Comparison of ENCODE assay signal across 12 cellular contexts in genomic region chr4:79852305-79852730, GRCh38.
DNase-seq lines count a peak whose midpoint lies in the region; ATAC-seq and TF ChIP-seq lines count a peak whose summit lies in the region.
"Had no signal": no experiment of that assay in that cellular context is flagged by ENCODE, and none has a peak within 500 bp of the region (broad histone marks: within the 10 kb centered on the region; RNA-seq: fewer than 3 reads in every experiment).

No MANE protein-coding gene starts in this region.

- ATAC-seq in GM21723 (IDR thresholded peaks at IDR 0.05; ENCODE audit: unreplicated experiment) = no peak
- ATAC-seq: effector memory CD8-positive, alpha-beta T cell had no signal

- H3K4me3 ChIP-seq in fibroblast of mammary gland (ENCODE audit: control insufficient read depth, low read depth, low read length) = no peak overlapping the region

- no peak for TF ChIP-seq CTCF in fibroblast of mammary gland (conservative IDR thresholded peaks at IDR 0.05; ENCODE audit: control insufficient read depth, insufficient read depth, low read depth, low read length)

- DNase-seq in Daoy (ENCODE audit: low read depth) = peak; percentile 18
- DNase-seq in OCI-M1 (lab: John Stamatoyannopoulos, UW) = peak; percentile 40
- DNase-seq in fibroblast of mammary gland (ENCODE audit: low read depth) = peak; percentile 36
- DNase-seq in non-pigmented ciliary epithelial cell (ENCODE audit: low read depth) = peak; percentile 24
- no peak for DNase-seq in NCI-H774 (lab: John Stamatoyannopoulos, UW)
- no peak for DNase-seq in NCI-H1048 (lab: John Stamatoyannopoulos, UW)
- DNase-seq in NCI-H748 treated with DMSO at 0.1 percent for 48 hours (lab: John Stamatoyannopoulos, UW) = no peak
- DNase-seq: effector memory CD8-positive, alpha-beta T cell; NCI-H446; stimulated activated CD4-positive, alpha-beta T cell treated with anti-CD3 and anti-CD28 coated beads, Interleukin-15, amount 100 ng/mL, for 24 hours; substantia nigra had no signal

Comparison
In these comparisons a context has a peak if more than half of its experiments do, and no peak if none do; other contexts are left out.
1. DNase-seq: peak in Daoy (single experiment), OCI-M1 (single experiment), fibroblast of mammary gland (single experiment) and non-pigmented ciliary epithelial cell (single experiment); none in NCI-H774 (single experiment), NCI-H1048 (single experiment) and NCI-H748 treated with DMSO at 0.1 percent for 48 hours (single experiment).